Comparison of ENCODE assay signal across 1 cellular context in the genomic region with DNA sequence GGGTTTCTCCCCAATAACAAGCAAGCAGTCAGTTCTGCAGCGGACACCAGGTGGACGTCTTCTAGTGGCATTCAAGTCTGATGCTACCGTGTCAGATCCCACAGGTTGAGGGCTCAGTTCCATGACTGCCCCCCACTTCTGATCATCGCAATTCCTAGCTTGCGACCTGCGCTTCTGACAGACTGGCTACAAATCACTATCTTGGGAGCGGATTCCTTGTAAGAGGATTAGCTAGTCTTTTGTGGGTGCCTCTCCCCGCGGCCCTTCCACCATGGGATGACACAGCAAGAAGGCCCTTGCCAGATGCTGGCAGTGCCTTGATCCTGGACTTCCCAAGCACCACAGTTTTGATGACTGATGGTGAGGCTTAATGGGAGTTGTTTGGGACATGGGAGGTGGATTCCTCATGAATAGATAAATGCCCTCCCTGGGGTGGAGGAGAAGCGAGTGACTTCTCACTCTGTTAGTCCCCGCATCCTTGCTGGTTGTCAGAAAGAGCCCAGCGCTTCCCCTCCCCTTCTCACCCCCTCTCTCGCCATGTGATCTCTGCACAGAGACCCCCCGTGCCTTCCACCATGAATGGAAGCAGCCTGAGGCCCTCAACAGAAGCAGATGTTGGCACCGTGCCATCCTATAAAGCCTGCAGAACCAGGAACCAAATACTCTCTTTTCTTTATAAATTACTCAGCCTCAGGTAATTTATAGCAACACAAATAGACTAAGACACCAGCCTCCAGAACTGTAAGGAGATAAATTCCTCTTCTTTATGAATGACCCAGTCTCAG.
TF ChIP-seq lines count a peak whose summit lies in the region.

No MANE protein-coding gene starts in this region.

TF ChIP-seq in H1, 55 proteins besides CTCF, POLR2A, EP300 and RAD21:
- TF ChIP-seq EZH2 (IDR thresholded peaks at IDR 0.05; ENCODE audit: low read depth, low read length, severe bottlenecking) (no peak), ASH2L (IDR thresholded peaks at IDR 0.05; ENCODE audit: low read length) (no peak), JUND (IDR thresholded peaks at IDR 0.05; ENCODE audit: low read length) (no peak), HDAC2 (IDR thresholded peaks at IDR 0.05; ENCODE audit: borderline replicate concordance in 1 of 2, low read depth in 2 of 2, low read length in 2 of 2) (no peak), MAFK (IDR thresholded peaks at IDR 0.05; ENCODE audit: low read depth, low read length) (no peak), SIX5 (IDR thresholded peaks at IDR 0.05; ENCODE audit: low read depth, low read length) (no peak), RFX5 (IDR thresholded peaks at IDR 0.05; ENCODE audit: borderline replicate concordance, low read depth, low read length) (no peak), SP1 (IDR thresholded peaks at IDR 0.05; ENCODE audit: low read depth, low read length) (no peak), POLR2AphosphoS5 (IDR thresholded peaks at IDR 0.05; ENCODE audit: low read depth, low read length) (no peak), TEAD4 (IDR thresholded peaks at IDR 0.05; ENCODE audit: low read depth, low read length) (no peak), TAF1 (IDR thresholded peaks at IDR 0.05; ENCODE audit: low read depth, low read length) (no peak), SAP30 (IDR thresholded peaks at IDR 0.05; ENCODE audit: insufficient read depth, insufficient replicate concordance, low read length) (no peak), NRF1 (IDR thresholded peaks at IDR 0.05; ENCODE audit: low read depth, low read length) (no peak), PHF8 (conservative IDR thresholded peaks at IDR 0.05; ENCODE audit: low read depth, low read length) (no peak), BACH1 (IDR thresholded peaks at IDR 0.05; ENCODE audit: low read length) (no peak), JUN (IDR thresholded peaks at IDR 0.05; ENCODE audit: low read depth, low read length) (no peak), SIN3A (conservative IDR thresholded peaks at IDR 0.05 in 1 of 2, IDR thresholded peaks at IDR 0.05 in 1 of 2; ENCODE audit: low read depth in 1 of 2, low read length in 2 of 2) (no peak)
- TF ChIP-seq, protein P1, sequence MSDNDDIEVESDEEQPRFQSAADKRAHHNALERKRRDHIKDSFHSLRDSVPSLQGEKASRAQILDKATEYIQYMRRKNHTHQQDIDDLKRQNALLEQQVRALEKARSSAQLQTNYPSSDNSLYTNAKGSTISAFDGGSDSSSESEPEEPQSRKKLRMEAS (IDR thresholded peaks at IDR 0.05): no peak
